20 cellular contexts compared by ENCODE assay signal in genomic region chr14:93981316-93981715, GRCh38. TPM values are rescaled to one million over a fixed set of nuclear protein-coding genes. Genes with fewer than 3 reads are reported as not detected.
DNase-seq lines count a peak whose midpoint lies in the region; ATAC-seq, FAIRE-seq and TF ChIP-seq lines count a peak whose summit lies in the region.
"Had no signal": no experiment of that assay in that cellular context is flagged by ENCODE, and none has a peak within 500 bp of the region (broad histone marks: within the 10 kb centered on the region; RNA-seq: fewer than 3 reads in every experiment).

No MANE protein-coding gene starts in this region.

- H3K27me3 ChIP-seq in OCI-LY1 (ENCODE audit: insufficient read depth, low read length), result no peaks in the 10 kb centered on the region
- H3K27me3 ChIP-seq in astrocyte (ENCODE audit: insufficient read depth, low read length), result peaks cover 6% of the 10 kb centered on the region
- H3K27me3 ChIP-seq in right atrium auricular region, result no peaks in the 10 kb centered on the region
- H3K27me3 ChIP-seq: MG63, SJSA1 had no signal

- H3K36me3 Mint-ChIP-seq in astrocyte (ENCODE audit: low read depth, unreplicated experiment), result no peaks in the 10 kb centered on the region

- no peak overlapping the region for H3K4me3 ChIP-seq in OCI-LY1 (ENCODE audit: low read depth, low read length, poor library complexity, severe bottlenecking)
- no peak overlapping the region for H3K4me3 ChIP-seq in astrocyte (ENCODE audit: insufficient read depth, low read depth, low read length)
- H3K4me3 ChIP-seq in right atrium auricular region, result no peak overlapping the region
- H3K4me3 ChIP-seq: MG63, SJSA1 had no signal

- no peak overlapping the region for H3K27ac Mint-ChIP-seq in astrocyte (ENCODE audit: unreplicated experiment)
- H3K27ac Mint-ChIP-seq in stimulated activated naive CD8-positive, alpha-beta T cell treated with anti-CD3 and anti-CD28 coated beads, Interleukin-15, amount 100 ng/mL, for 72 hours, result peak overlapping the region; percentile 66 to 96
- H3K27ac Mint-ChIP-seq: memory B cell had no signal

- no peak for TF ChIP-seq CTCF in OCI-LY1 (IDR thresholded peaks at IDR 0.05; ENCODE audit: low read length)
- TF ChIP-seq CTCF in astrocyte (IDR thresholded peaks at IDR 0.05; ENCODE audit: insufficient read depth, low read depth, low read length), result no peak
- no peak for TF ChIP-seq CTCF in right atrium auricular region (IDR thresholded peaks at IDR 0.05)

- no peaks in the 10 kb centered on the region for H3K9me2 ChIP-seq in OCI-LY1 (ENCODE audit: low read depth, low read length)

- H3K36me3 ChIP-seq in OCI-LY1 (ENCODE audit: insufficient read depth, low read length) (no peaks in the 10 kb centered on the region), astrocyte (ENCODE audit: insufficient read depth, low read length) (no peaks in the 10 kb centered on the region), right atrium auricular region (no peaks in the 10 kb centered on the region)
- H3K36me3 ChIP-seq: MG63, SJSA1 had no signal

- H2AFZ ChIP-seq in OCI-LY1 (ENCODE audit: low read length) (no peak overlapping the region), astrocyte (ENCODE audit: low read depth, low read length) (no peak overlapping the region)

- H3K4me1 ChIP-seq in OCI-LY1 (ENCODE audit: insufficient read depth, low read length, severe bottlenecking) (peaks cover 66% of the 10 kb centered on the region), astrocyte (ENCODE audit: insufficient read depth, low read length) (peaks cover 26% of the 10 kb centered on the region), right atrium auricular region (peaks cover 0 to 50% of the 10 kb centered on the region in 2 donors)

- H3K4me3 Mint-ChIP-seq in astrocyte (ENCODE audit: unreplicated experiment), result no peak overlapping the region
- H3K4me3 Mint-ChIP-seq in stimulated activated naive CD8-positive, alpha-beta T cell treated with anti-CD3 and anti-CD28 coated beads, Interleukin-15, amount 100 ng/mL, for 72 hours, result no peak overlapping the region
- H3K4me3 Mint-ChIP-seq: activated CD4-positive, alpha-beta T cell treated with anti-CD3 and anti-CD28 coated beads for 36 hours; activated T-cell treated with anti-CD3 and anti-CD28 coated beads, Interleukin-2, amount 50 U/mL, for 4 hours; memory B cell; nephron progenitor cell had no signal

- no peaks in the 10 kb centered on the region; the same call in 1 of the 2 replicates for H3K9me3 ChIP-seq in OCI-LY1 (ENCODE audit: low read length)
- H3K9me3 ChIP-seq in astrocyte (ENCODE audit: insufficient read depth, low read depth, low read length), result no peaks in the 10 kb centered on the region
- no peaks in the 10 kb centered on the region for H3K9me3 ChIP-seq in right atrium auricular region
- H3K9me3 ChIP-seq: MG63, SJSA1 had no signal

- FAIRE-seq in astrocyte (lab: Jason Lieb, UNC), result no peak
- FAIRE-seq: colon had no signal

- H3K9ac ChIP-seq in OCI-LY1 (ENCODE audit: low read length), result no peak overlapping the region
- H3K9ac ChIP-seq in astrocyte (ENCODE audit: low read length), result no peak overlapping the region

- peaks cover 15% of the 10 kb centered on the region; the same call in 1 of the 2 replicates for H3F3A ChIP-seq in OCI-LY1 (ENCODE audit: insufficient read depth, low read length)

- H3K27ac ChIP-seq in OCI-LY1 (ENCODE audit: low read depth, low read length, poor library complexity, severe bottlenecking) (peak overlapping the region; percentile 100), astrocyte (ENCODE audit: low read depth, low read length) (no peak overlapping the region), right atrium auricular region (peak overlapping the region; percentile 86 to 88)
- H3K27ac ChIP-seq: SJSA1 had no signal

- H3K27me3 Mint-ChIP-seq in astrocyte (ENCODE audit: low read depth, unreplicated experiment), result peaks cover 38% of the 10 kb centered on the region
- peaks cover 6% of the 10 kb centered on the region for H3K27me3 Mint-ChIP-seq in stimulated activated naive CD8-positive, alpha-beta T cell treated with anti-CD3 and anti-CD28 coated beads, Interleukin-15, amount 100 ng/mL, for 72 hours
- H3K27me3 Mint-ChIP-seq: activated CD4-positive, alpha-beta T cell treated with anti-CD3 and anti-CD28 coated beads for 36 hours had no signal

- H3K9me3 Mint-ChIP-seq in astrocyte (ENCODE audit: unreplicated experiment), result no peaks in the 10 kb centered on the region
- H3K9me3 Mint-ChIP-seq in stimulated activated naive CD8-positive, alpha-beta T cell treated with anti-CD3 and anti-CD28 coated beads, Interleukin-15, amount 100 ng/mL, for 72 hours, result peaks cover 7 to 18% of the 10 kb centered on the region in 2 donors
- H3K9me3 Mint-ChIP-seq: nephron progenitor cell had no signal

- no peak overlapping the region for H3K4me2 ChIP-seq in OCI-LY1 (ENCODE audit: low read length)
- peak overlapping the region; percentile 40 for H3K4me2 ChIP-seq in astrocyte (ENCODE audit: low read length)

- no peaks in the 10 kb centered on the region for H4K20me1 ChIP-seq in OCI-LY1 (ENCODE audit: insufficient read depth, low read length)
- no peaks in the 10 kb centered on the region for H4K20me1 ChIP-seq in astrocyte (ENCODE audit: insufficient read depth, low read length)

- no peak for DNase-seq in astrocyte (ENCODE audit: low read depth)
- no peak for DNase-seq in right atrium auricular region (ENCODE audit: low spot score)
- no peak for DNase-seq in stimulated activated naive CD8-positive, alpha-beta T cell treated with anti-CD3 and anti-CD28 coated beads, Interleukin-15, amount 100 ng/mL, for 72 hours
- no peak for DNase-seq in NCI-H2196 treated with DMSO at 0.1 percent for 48 hours (lab: John Stamatoyannopoulos, UW; ENCODE audit: unreplicated experiment)
- no peak for DNase-seq in stimulated activated naive CD4-positive, alpha-beta T cell treated with Interleukin-2 at 50 U/mL for 16 hours (lab: John Stamatoyannopoulos, UW)
- DNase-seq: activated CD4-positive, alpha-beta T cell treated with anti-CD3 and anti-CD28 coated beads for 36 hours; activated T-cell treated with anti-CD3 and anti-CD28 coated beads, Interleukin-2, amount 50 U/mL, for 4 hours; NCI-H187; NCI-H524 treated with DMSO at 0.1 percent for 48 hours; nephron progenitor cell; retina; T-helper 9 cell; trophoblast cell had no signal

- H3K79me2 ChIP-seq in OCI-LY1 (ENCODE audit: insufficient read depth, low read length), result no peaks in the 10 kb centered on the region
- no peaks in the 10 kb centered on the region for H3K79me2 ChIP-seq in astrocyte (ENCODE audit: insufficient read depth, low read length)

- ATAC-seq in stimulated activated naive CD8-positive, alpha-beta T cell treated with anti-CD3 and anti-CD28 coated beads, Interleukin-15, amount 100 ng/mL, for 72 hours, result no peak
- ATAC-seq in GM18517 (IDR thresholded peaks at IDR 0.05; ENCODE audit: unreplicated experiment), result no peak
- ATAC-seq: activated CD4-positive, alpha-beta T cell treated with anti-CD3 and anti-CD28 coated beads for 36 hours; activated T-cell treated with anti-CD3 and anti-CD28 coated beads, Interleukin-2, amount 50 U/mL, for 4 hours had no signal

- H3K4me1 Mint-ChIP-seq in astrocyte (ENCODE audit: low read depth, unreplicated experiment), result peaks cover 22% of the 10 kb centered on the region
- peaks cover 87% of the 10 kb centered on the region for H3K4me1 Mint-ChIP-seq in stimulated activated naive CD8-positive, alpha-beta T cell treated with anti-CD3 and anti-CD28 coated beads, Interleukin-15, amount 100 ng/mL, for 72 hours

RNA-seq across cellular contexts. Expression of gene ASB2, which starts 4.9 kb away (rescaled TPM):
- total RNA-seq in astrocyte (0.25 TPM in 1 of 2 replicates, not detected in the other), right atrium auricular region (100 to 1,000 TPM; 115 to 187 TPM)

RNA-seq across cellular contexts. Expression of gene CCDC197, which starts 15.8 kb away (rescaled TPM):
- total RNA-seq in astrocyte (not detected in 2 replicates), right atrium auricular region (not detected)
- total RNA-seq: glomerular endothelial cell, SJSA1 had no signal

RNA-seq across cellular contexts. Expression of gene OTUB2, which starts 44.8 kb away (rescaled TPM):
- total RNA-seq in astrocyte, result 3.1 and 3.3 TPM in 2 replicates
- under 1 TPM; 0.43 to 0.48 TPM for total RNA-seq in right atrium auricular region

RNA-seq across cellular contexts. Expression of gene FAM181A, which starts 54.2 kb away (rescaled TPM):
- total RNA-seq in astrocyte (not detected in 2 replicates), right atrium auricular region (not detected)
- total RNA-seq: activated CD4-positive, alpha-beta T cell treated with anti-CD3 and anti-CD28 coated beads for 36 hours; activated T-cell treated with anti-CD3 and anti-CD28 coated beads, Interleukin-2, amount 50 U/mL, for 4 hours; glomerular endothelial cell; SJSA1 had no signal

Comparison
In these comparisons a context has a peak if more than half of its experiments do, and no peak if none do; other contexts are left out.
1. RNA of gene ASB2, which starts 4.9 kb away (total RNA-seq): 115 to 187 TPM in right atrium auricular region; 0.25 TPM in astrocyte; every median in the first group is over 10 times any median in the second.